2 cellular contexts compared by ENCODE assay signal in genomic region chr9:70573308-70573707, GRCh38.
TF ChIP-seq lines count a peak whose summit lies in the region.

No MANE protein-coding gene starts in this region.

TF ChIP-seq in SK-N-SH treated with all-trans-retinoic acid at 6 μM for 48 hours, 23 proteins besides CTCF, POLR2A, EP300 and RAD21 (continued from another document):
- TF ChIP-seq, protein P1, sequence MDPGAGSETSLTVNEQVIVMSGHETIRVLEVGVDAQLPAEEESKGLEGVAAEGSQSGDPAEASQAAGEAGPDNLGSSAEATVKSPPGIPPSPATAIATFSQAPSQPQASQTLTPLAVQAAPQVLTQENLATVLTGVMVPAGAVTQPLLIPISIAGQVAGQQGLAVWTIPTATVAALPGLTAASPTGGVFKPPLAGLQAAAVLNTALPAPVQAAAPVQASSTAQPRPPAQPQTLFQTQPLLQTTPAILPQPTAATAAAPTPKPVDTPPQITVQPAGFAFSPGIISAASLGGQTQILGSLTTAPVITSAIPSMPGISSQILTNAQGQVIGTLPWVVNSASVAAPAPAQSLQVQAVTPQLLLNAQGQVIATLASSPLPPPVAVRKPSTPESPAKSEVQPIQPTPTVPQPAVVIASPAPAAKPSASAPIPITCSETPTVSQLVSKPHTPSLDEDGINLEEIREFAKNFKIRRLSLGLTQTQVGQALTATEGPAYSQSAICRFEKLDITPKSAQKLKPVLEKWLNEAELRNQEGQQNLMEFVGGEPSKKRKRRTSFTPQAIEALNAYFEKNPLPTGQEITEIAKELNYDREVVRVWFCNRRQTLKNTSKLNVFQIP (CRISPR knock-in tag; IDR thresholded peaks at IDR 0.05; ENCODE audit: borderline replicate concordance, low read depth) = no peak
- TF ChIP-seq SNAI2 (CRISPR knock-in tag; IDR thresholded peaks at IDR 0.05) (no peak), RARB (CRISPR knock-in tag; IDR thresholded peaks at IDR 0.05) (no peak)

TF ChIP-seq in GM23338, 12 proteins besides CTCF, POLR2A, EP300 and RAD21 (continued from another document):
- TF ChIP-seq REST (IDR thresholded peaks at IDR 0.05; ENCODE audit: unreplicated experiment) (no peak), STAT1 (IDR thresholded peaks at IDR 0.05; ENCODE audit: unreplicated experiment) (no peak), POLR2AphosphoS5 (IDR thresholded peaks at IDR 0.05; ENCODE audit: low read depth) (no peak), ZNF114 (CRISPR knock-in tag; IDR thresholded peaks at IDR 0.05) (no peak), JUNB (IDR thresholded peaks at IDR 0.05; ENCODE audit: unreplicated experiment) (no peak)
TF ChIP-seq in GM23338: peak in this region for 0.
